8 cellular contexts compared by ENCODE assay signal in genomic region chr10:107653832-107654287, GRCh38.
DNase-seq lines count a peak whose midpoint lies in the region; ATAC-seq and TF ChIP-seq lines count a peak whose summit lies in the region.

No MANE protein-coding gene starts in this region.

- peak overlapping the region; percentile 14 for H3K4me3 Mint-ChIP-seq in activated naive CD4-positive, alpha-beta T cell treated with anti-CD3 and anti-CD28 coated beads, Interleukin-2, amount 10 ng/mL, durations not matched to agents 7 days and 5 days

- H3K9me3 Mint-ChIP-seq in activated naive CD4-positive, alpha-beta T cell treated with anti-CD3 and anti-CD28 coated beads, Interleukin-2, amount 10 ng/mL, durations not matched to agents 7 days and 5 days = peaks cover 5% of the 10 kb centered on the region

- peak overlapping the region; percentile 19 for H3K27ac Mint-ChIP-seq in activated naive CD4-positive, alpha-beta T cell treated with anti-CD3 and anti-CD28 coated beads, Interleukin-2, amount 10 ng/mL, durations not matched to agents 7 days and 5 days

- no peaks in the 10 kb centered on the region for H3K27me3 ChIP-seq in tibial artery

- CTCF ChIA-PET in activated naive CD4-positive, alpha-beta T cell treated with anti-CD3 and anti-CD28 coated beads, Interleukin-2, amount 10 ng/mL, durations not matched to agents 7 days and 5 days (lab: Charles Lee) = no interaction called here

- H3K4me1 Mint-ChIP-seq in activated naive CD4-positive, alpha-beta T cell treated with anti-CD3 and anti-CD28 coated beads, Interleukin-2, amount 10 ng/mL, durations not matched to agents 7 days and 5 days = no peaks in the 10 kb centered on the region

- peak; percentile 74 for ATAC-seq in HG03342 (IDR thresholded peaks at IDR 0.05; ENCODE audit: unreplicated experiment)
- no peak for ATAC-seq in activated CD4-positive, CD25-positive, alpha-beta regulatory T cell treated with anti-CD3 and anti-CD28 coated beads, Interleukin-2, amount 50 U/mL, for 24 hours

- H3K36me3 ChIP-seq in SK-N-MC (ENCODE audit: insufficient read depth, low read length) (no peaks in the 10 kb centered on the region), tibial artery (no peaks in the 10 kb centered on the region)

- H3K9me3 ChIP-seq in SK-N-MC (ENCODE audit: low read depth, low read length) = no peaks in the 10 kb centered on the region
- H3K9me3 ChIP-seq in tibial artery = no peaks in the 10 kb centered on the region

- DNase-seq in activated naive CD4-positive, alpha-beta T cell treated with anti-CD3 and anti-CD28 coated beads, Interleukin-2, amount 10 ng/mL, durations not matched to agents 7 days and 5 days = peak; percentile 21
- DNase-seq in activated naive CD4-positive, alpha-beta T cell treated with anti-CD3 and anti-CD28 coated beads, Interleukin-2, amount 50 U/mL, for 16 hours = no peak
- DNase-seq in SK-N-MC (ENCODE audit: low read depth, low spot score) (no peak), iris pigment epithelial cell (ENCODE audit: low read depth) (peak; percentile 43), tibial artery (no peak), NCI-H526 treated with DMSO at 0.1 percent for 48 hours (lab: John Stamatoyannopoulos, UW) (no peak)

- H3K4me3 ChIP-seq in SK-N-MC (peak overlapping the region; percentile 62), tibial artery (peak overlapping the region; percentile 14 to 39)

- no peak overlapping the region for H3K27ac ChIP-seq in SK-N-MC
- no peak overlapping the region for H3K27ac ChIP-seq in tibial artery

- no peaks in the 10 kb centered on the region for H3K36me3 Mint-ChIP-seq in activated naive CD4-positive, alpha-beta T cell treated with anti-CD3 and anti-CD28 coated beads, Interleukin-2, amount 10 ng/mL, durations not matched to agents 7 days and 5 days

- no peak for TF ChIP-seq CTCF in tibial artery (IDR thresholded peaks at IDR 0.05)

- no peaks in the 10 kb centered on the region for H3K27me3 Mint-ChIP-seq in activated naive CD4-positive, alpha-beta T cell treated with anti-CD3 and anti-CD28 coated beads, Interleukin-2, amount 10 ng/mL, durations not matched to agents 7 days and 5 days

- intact Hi-C loops in tibial artery (cut with DNase I; ENCODE audit: low total_unique reads) = no loop called here

- H3K4me1 ChIP-seq in tibial artery = peaks cover 0 to 7% (median 0%) of the 10 kb centered on the region in 4 donors

- no peak overlapping the region for H3K9ac ChIP-seq in SK-N-MC (ENCODE audit: insufficient read length)

Comparison
In these comparisons a context has a peak if more than half of its experiments do, and no peak if none do; other contexts are left out.
1. DNase-seq: peak in activated naive CD4-positive, alpha-beta T cell treated with anti-CD3 and anti-CD28 coated beads, Interleukin-2, amount 10 ng/mL, durations not matched to agents 7 days and 5 days (single experiment) and iris pigment epithelial cell (single experiment); none in activated naive CD4-positive, alpha-beta T cell treated with anti-CD3 and anti-CD28 coated beads, Interleukin-2, amount 50 U/mL, for 16 hours (single experiment), SK-N-MC (single experiment), tibial artery (0 of 2) and NCI-H526 treated with DMSO at 0.1 percent for 48 hours (single experiment).